Comparison of ENCODE assay signal across 1 cellular context in the genomic region with DNA sequence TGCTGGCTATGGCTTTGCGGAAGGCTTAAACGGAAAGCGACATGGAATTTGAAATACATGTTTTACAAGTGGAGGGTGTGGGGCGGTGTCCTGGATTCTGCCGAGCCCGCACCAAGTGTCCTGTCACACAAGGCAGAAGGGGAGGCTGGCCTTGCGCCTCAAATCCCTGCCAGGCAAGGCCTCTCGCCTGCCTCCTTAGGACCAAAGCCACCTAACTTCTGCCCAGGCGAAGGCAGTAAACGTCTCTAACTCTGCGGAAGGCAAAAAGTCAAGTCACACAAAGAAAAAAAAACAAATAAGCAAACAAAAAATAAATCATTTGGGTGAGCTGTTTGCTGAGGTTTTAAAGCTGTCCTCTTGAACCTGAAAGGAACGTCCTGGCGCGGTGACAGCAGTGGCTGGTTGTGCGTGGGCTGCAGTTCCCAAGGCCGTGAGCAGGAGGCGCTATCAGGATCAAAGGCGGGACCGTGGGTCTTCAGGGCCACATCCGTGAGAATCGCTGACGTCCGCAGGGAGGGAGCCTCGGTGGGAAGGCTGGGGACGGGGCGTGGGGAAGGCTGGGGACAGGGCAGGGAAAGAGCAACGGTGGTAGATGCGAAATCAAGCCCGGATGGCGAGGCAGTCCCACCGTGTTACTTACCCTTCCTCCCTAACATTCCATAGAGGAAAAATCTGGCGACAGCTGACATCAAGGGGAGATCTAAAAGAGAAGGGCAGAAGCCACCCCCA.
TF ChIP-seq lines count a peak whose summit lies in the region.

No MANE protein-coding gene starts in this region.

TF ChIP-seq in K562, 482 proteins besides CTCF, POLR2A, EP300 and RAD21 (continued from another document):
- no peak for TF ChIP-seq FOXP4 (CRISPR knock-in tag; IDR thresholded peaks at IDR 0.05; ENCODE audit: borderline replicate concordance)
- TF ChIP-seq MXD1 (CRISPR knock-in tag; IDR thresholded peaks at IDR 0.05; ENCODE audit: borderline replicate concordance, poor library complexity, severe bottlenecking) = no peak
- TF ChIP-seq NCOA6 (IDR thresholded peaks at IDR 0.05) = no peak
- TF ChIP-seq PTBP1 (IDR thresholded peaks at IDR 0.05; ENCODE audit: low read depth, low read length) = no peak
- no peak for TF ChIP-seq YY1 (IDR thresholded peaks at IDR 0.05; ENCODE audit: borderline replicate concordance in 1 of 3, control insufficient read depth in 1 of 3, extremely low read depth in 1 of 3, insufficient read depth in 3 of 3, insufficient read length in 1 of 3, insufficient replicate concordance in 2 of 3, low read depth in 1 of 3, low read length in 2 of 3)
- no peak for TF ChIP-seq ZNF354B (CRISPR knock-in tag; IDR thresholded peaks at IDR 0.05)
- TF ChIP-seq, protein P1, sequence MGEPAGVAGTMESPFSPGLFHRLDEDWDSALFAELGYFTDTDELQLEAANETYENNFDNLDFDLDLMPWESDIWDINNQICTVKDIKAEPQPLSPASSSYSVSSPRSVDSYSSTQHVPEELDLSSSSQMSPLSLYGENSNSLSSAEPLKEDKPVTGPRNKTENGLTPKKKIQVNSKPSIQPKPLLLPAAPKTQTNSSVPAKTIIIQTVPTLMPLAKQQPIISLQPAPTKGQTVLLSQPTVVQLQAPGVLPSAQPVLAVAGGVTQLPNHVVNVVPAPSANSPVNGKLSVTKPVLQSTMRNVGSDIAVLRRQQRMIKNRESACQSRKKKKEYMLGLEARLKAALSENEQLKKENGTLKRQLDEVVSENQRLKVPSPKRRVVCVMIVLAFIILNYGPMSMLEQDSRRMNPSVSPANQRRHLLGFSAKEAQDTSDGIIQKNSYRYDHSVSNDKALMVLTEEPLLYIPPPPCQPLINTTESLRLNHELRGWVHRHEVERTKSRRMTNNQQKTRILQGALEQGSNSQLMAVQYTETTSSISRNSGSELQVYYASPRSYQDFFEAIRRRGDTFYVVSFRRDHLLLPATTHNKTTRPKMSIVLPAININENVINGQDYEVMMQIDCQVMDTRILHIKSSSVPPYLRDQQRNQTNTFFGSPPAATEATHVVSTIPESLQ (CRISPR knock-in tag; IDR thresholded peaks at IDR 0.05) = no peak
- TF ChIP-seq ELK1 (CRISPR knock-in tag; IDR thresholded peaks at IDR 0.05) = no peak
